18 cellular contexts compared by ENCODE assay signal in the genomic region with DNA sequence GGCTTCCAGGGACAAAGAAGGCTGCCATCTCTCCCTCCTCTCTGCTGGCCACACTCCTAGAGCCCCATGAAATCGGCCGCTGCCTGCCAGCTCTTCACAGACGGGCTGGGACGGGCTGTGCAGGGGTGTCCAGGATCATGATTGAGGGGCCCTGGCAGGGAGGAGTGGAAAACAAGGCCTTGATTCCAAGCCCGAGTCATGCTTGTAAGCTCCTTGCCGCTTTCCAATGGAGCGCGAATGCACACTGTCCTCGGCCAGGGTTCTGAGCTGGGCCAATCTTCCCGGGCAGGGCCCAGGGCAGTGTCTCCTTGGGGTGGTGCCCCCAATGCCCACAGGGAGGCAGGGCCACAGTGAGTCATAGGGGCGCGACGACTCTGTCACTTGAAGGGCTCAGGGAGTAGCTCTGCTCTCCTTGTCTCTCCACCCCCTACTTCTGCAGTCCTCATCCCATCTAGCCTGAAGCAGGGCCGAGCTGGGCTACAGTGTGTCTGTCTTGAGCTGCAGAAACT.
A peak's percentile ranks its signal among the peaks of the same experiment; 100 is the strongest.
DNase-seq lines count a peak whose midpoint lies in the region; ATAC-seq and TF ChIP-seq lines count a peak whose summit lies in the region.
"Had no signal": no experiment of that assay in that cellular context is flagged by ENCODE, and none has a peak within 500 bp of the region (broad histone marks: within the 10 kb centered on the region; RNA-seq: fewer than 3 reads in every experiment).

No MANE protein-coding gene starts in this region.

- ATAC-seq in IMR-90 (ENCODE audit: low read depth), result no peak
- no peak for ATAC-seq in GM18909 (IDR thresholded peaks at IDR 0.05; ENCODE audit: poor library complexity, unreplicated experiment)
- ATAC-seq: activated CD4-positive, CD25-positive, alpha-beta regulatory T cell treated with anti-CD3 and anti-CD28 coated beads, Interleukin-2, amount 50 U/mL, for 24 hours; natural killer cell had no signal

- H2BK20ac ChIP-seq in IMR-90 (ENCODE audit: low read depth, low read length), result no peak overlapping the region

- H2AFZ ChIP-seq in IMR-90 (replicated peaks; ENCODE audit: low read length, poor library complexity), result no peak overlapping the region

- DNase-seq in IMR-90 (no peak), globus pallidus (ENCODE audit: low spot score) (peak; percentile 7), posterior vena cava (ENCODE audit: low spot score) (peak; percentile 90), transverse colon (peak; percentile 31), 8988T (no peak), breast epithelium (ENCODE audit: low spot score in 2 of 2) (no peak), NCI-H526 treated with DMSO at 0.1 percent for 48 hours (lab: John Stamatoyannopoulos, UW) (no peak)
- DNase-seq: activated effector memory CD4-positive, alpha-beta T cell treated with anti-CD3 and anti-CD28 coated beads, Interleukin-2, amount 50 U/mL, for 16 hours; AML-193; Karpas-422; natural killer cell; NCI-H1105; NCI-H69; OCI-M1; stimulated activated CD4-positive, alpha-beta T cell treated with anti-CD3 and anti-CD28 coated beads, Interleukin-1b, Interleukin-23, amount 100 ng/mL, for 48 hours had no signal

- dilution Hi-C loops in IMR-90 (cut with HindIII; ENCODE audit: low sequenced_read_pairs, unreplicated experiment), result no loop called here

- H3K4me3 ChIP-seq in IMR-90 (ENCODE audit: insufficient read depth, low read depth, low read length), result no peak overlapping the region
- no peak overlapping the region for H3K4me3 ChIP-seq in transverse colon
- H3K4me3 ChIP-seq in breast epithelium, result no peak overlapping the region
- H3K4me3 ChIP-seq: lung had no signal

- no peak overlapping the region for H2AK9ac ChIP-seq in IMR-90 (replicated peaks; ENCODE audit: low read depth, low read length, poor library complexity)

- no peak overlapping the region for H3K4ac ChIP-seq in IMR-90 (ENCODE audit: low read depth, low read length)

- POLR2A ChIA-PET in IMR-90 (lab: Charles Lee; ENCODE audit: unreplicated experiment), result no interaction called here

- H3K36me3 ChIP-seq in IMR-90 (ENCODE audit: control insufficient read depth, insufficient read depth, low read length) (no peaks in the 10 kb centered on the region), transverse colon (no peaks in the 10 kb centered on the region), breast epithelium (no peaks in the 10 kb centered on the region)

- H2BK5ac ChIP-seq in IMR-90 (ENCODE audit: low read depth, low read length, poor library complexity, severe bottlenecking), result no peak overlapping the region

- peak overlapping the region; percentile 50; the same call in 1 of the 2 replicates for H2AK5ac ChIP-seq in IMR-90 (ENCODE audit: low read depth, low read length)

- no peaks in the 10 kb centered on the region for H3K9me3 ChIP-seq in IMR-90 (ENCODE audit: control insufficient read depth, insufficient read depth, low read length)
- H3K9me3 ChIP-seq in transverse colon, result no peaks in the 10 kb centered on the region
- H3K9me3 ChIP-seq in breast epithelium, result no peaks in the 10 kb centered on the region

- no peak for TF ChIP-seq POLR2A in IMR-90 (IDR thresholded peaks at IDR 0.05; ENCODE audit: low read depth, low read length)
- no peak for TF ChIP-seq POLR2A in transverse colon (IDR thresholded peaks at IDR 0.05)
- no peak for TF ChIP-seq POLR2A in breast epithelium (IDR thresholded peaks at IDR 0.05)

- H2BK120ac ChIP-seq in IMR-90 (ENCODE audit: low read depth, low read length), result no peak overlapping the region

- H3K18ac ChIP-seq in IMR-90 (ENCODE audit: low read depth, low read length), result no peak overlapping the region

- no peak overlapping the region for H3K14ac ChIP-seq in IMR-90 (replicated peaks; ENCODE audit: low read depth, low read length)

- no peak overlapping the region for H4K5ac ChIP-seq in IMR-90 (ENCODE audit: low read depth, low read length)

- H3K9me1 ChIP-seq in IMR-90 (ENCODE audit: insufficient read depth, low read length), result no peaks in the 10 kb centered on the region

- no peak for TF ChIP-seq RAD21 in IMR-90 (IDR thresholded peaks at IDR 0.05; ENCODE audit: low read length)

- intact Hi-C loops in IMR-90 (cut with micrococcal nuclease), result no loop called here
- intact Hi-C loops in posterior vena cava (cut with DNase I), result no loop called here
- intact Hi-C loops in transverse colon (cut with DNase I; ENCODE audit: low total_unique reads), result no loop called here
- intact Hi-C loops in breast epithelium (cut with DNase I; ENCODE audit: low total_unique reads), result no loop called here

- H3K56ac ChIP-seq in IMR-90 (ENCODE audit: extremely low read depth, insufficient read depth, low read length), result no peak overlapping the region

- TF ChIP-seq CTCF in IMR-90 (conservative IDR thresholded peaks at IDR 0.05; ENCODE audit: low read depth, low read length), result no peak
- no peak for TF ChIP-seq CTCF in transverse colon (IDR thresholded peaks at IDR 0.05)
- TF ChIP-seq CTCF in breast epithelium (IDR thresholded peaks at IDR 0.05), result no peak

- H3K4me1 ChIP-seq in IMR-90 (ENCODE audit: control insufficient read depth, insufficient read depth, low read length) (no peaks in the 10 kb centered on the region), transverse colon (no peaks in the 10 kb centered on the region), breast epithelium (no peaks in the 10 kb centered on the region)

- no peak overlapping the region for H3K23ac ChIP-seq in IMR-90 (ENCODE audit: low read depth, low read length)

- no peak overlapping the region for H4K8ac ChIP-seq in IMR-90 (ENCODE audit: low read depth in 2 of 2, low read length in 2 of 2)

- H4K20me1 ChIP-seq in IMR-90 (ENCODE audit: insufficient read depth, low read length), result no peaks in the 10 kb centered on the region

- in situ Hi-C loops in IMR-90 (cut with MboI; ENCODE audit: low sequenced_read_pairs), result no loop called here
- in situ Hi-C loops in transverse colon (cut with MboI; ENCODE audit: low pct_ligation_motif_present in 1 of 4, low pct_unique_long_range_greater_than_20kb in 1 of 4, low sequenced_read_pairs in 3 of 4), result no loop called here

- 84% methylated on average over 14 of the region's 14 CpGs; no CpG with 5 or more reads in 1 of the 2 experiments for WGBS in IMR-90 (ENCODE audit: extremely low coverage in 2 of 2, insufficient read length in 1 of 2), 2 experiments
- 77% methylated on average over 14 of the region's 14 CpGs; no CpG with 5 or more reads in 1 of the 2 donors for WGBS in transverse colon (ENCODE audit: low coverage in 1 of 2), 2 donors

- no TSS peak for BruUV-seq in IMR-90 (replicated peaks; lab: Mats Ljungman, UMichigan)

- no peak for TF ChIP-seq EP300 in transverse colon (IDR thresholded peaks at IDR 0.05; ENCODE audit: low read depth)

- H3K4me2 ChIP-seq in IMR-90 (ENCODE audit: low read depth, low read length), result no peak overlapping the region

- no peak overlapping the region for H3K9ac ChIP-seq in IMR-90 (ENCODE audit: low read depth, low read length)

- no peak overlapping the region for H2BK15ac ChIP-seq in IMR-90 (ENCODE audit: low read depth, low read length)

- H3K79me1 ChIP-seq in IMR-90 (ENCODE audit: low read depth in 1 of 2, low read length in 2 of 2), result no peaks in the 10 kb centered on the region

- H3K27ac ChIP-seq in IMR-90 (ENCODE audit: insufficient read depth, low read length) (no peak overlapping the region), transverse colon (peak overlapping the region; percentile 37 to 85 (median 68)), breast epithelium (no peak overlapping the region)

- 0 out of 2 replicates have a peak, but pooled peaks cover 1% of the 10 kb centered on the region for H3K27me3 ChIP-seq in IMR-90 (ENCODE audit: control insufficient read depth, insufficient read depth, low read length)
- no peaks in the 10 kb centered on the region for H3K27me3 ChIP-seq in transverse colon
- no peaks in the 10 kb centered on the region for H3K27me3 ChIP-seq in breast epithelium

- H4K91ac ChIP-seq in IMR-90 (ENCODE audit: insufficient read depth, low read depth, low read length), result no peak overlapping the region

- CTCF ChIA-PET in IMR-90 (lab: Yijun Ruan, JAX), result no interaction called here

TF ChIP-seq in IMR-90, 13 proteins besides CTCF, POLR2A, EP300 and RAD21:
- TF ChIP-seq, protein P1, sequence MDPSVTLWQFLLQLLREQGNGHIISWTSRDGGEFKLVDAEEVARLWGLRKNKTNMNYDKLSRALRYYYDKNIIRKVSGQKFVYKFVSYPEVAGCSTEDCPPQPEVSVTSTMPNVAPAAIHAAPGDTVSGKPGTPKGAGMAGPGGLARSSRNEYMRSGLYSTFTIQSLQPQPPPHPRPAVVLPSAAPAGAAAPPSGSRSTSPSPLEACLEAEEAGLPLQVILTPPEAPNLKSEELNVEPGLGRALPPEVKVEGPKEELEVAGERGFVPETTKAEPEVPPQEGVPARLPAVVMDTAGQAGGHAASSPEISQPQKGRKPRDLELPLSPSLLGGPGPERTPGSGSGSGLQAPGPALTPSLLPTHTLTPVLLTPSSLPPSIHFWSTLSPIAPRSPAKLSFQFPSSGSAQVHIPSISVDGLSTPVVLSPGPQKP (IDR thresholded peaks at IDR 0.05; ENCODE audit: borderline replicate concordance, low read depth, low read length), result no peak
- TF ChIP-seq MAZ (IDR thresholded peaks at IDR 0.05; ENCODE audit: borderline replicate concordance, low read depth, low read length) (no peak), FOS (IDR thresholded peaks at IDR 0.05; ENCODE audit: low read depth, low read length) (no peak), BHLHE40 (IDR thresholded peaks at IDR 0.05; ENCODE audit: low read depth, low read length) (no peak), CEBPB (IDR thresholded peaks at IDR 0.05; ENCODE audit: low read depth, low read length) (no peak), MAFK (IDR thresholded peaks at IDR 0.05; ENCODE audit: low read depth, low read length) (no peak), SMC3 (IDR thresholded peaks at IDR 0.05; ENCODE audit: low read depth, low read length) (no peak)
- TF ChIP-seq, protein P2, sequence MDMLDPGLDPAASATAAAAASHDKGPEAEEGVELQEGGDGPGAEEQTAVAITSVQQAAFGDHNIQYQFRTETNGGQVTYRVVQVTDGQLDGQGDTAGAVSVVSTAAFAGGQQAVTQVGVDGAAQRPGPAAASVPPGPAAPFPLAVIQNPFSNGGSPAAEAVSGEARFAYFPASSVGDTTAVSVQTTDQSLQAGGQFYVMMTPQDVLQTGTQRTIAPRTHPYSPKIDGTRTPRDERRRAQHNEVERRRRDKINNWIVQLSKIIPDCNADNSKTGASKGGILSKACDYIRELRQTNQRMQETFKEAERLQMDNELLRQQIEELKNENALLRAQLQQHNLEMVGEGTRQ (IDR thresholded peaks at IDR 0.05; ENCODE audit: low read depth, low read length), result no peak

Comparison
In these comparisons a context has a peak if more than half of its experiments do, and no peak if none do; other contexts are left out.
1. DNase-seq: peak in globus pallidus (single experiment), posterior vena cava (single experiment) and transverse colon (single experiment); none in IMR-90 (single experiment), 8988T (single experiment), breast epithelium (0 of 2) and NCI-H526 treated with DMSO at 0.1 percent for 48 hours (single experiment).
2. H3K27ac ChIP-seq: peak in transverse colon (4 of 4); none in IMR-90 (single experiment) and breast epithelium (0 of 2).